In genomic region chr4:37481547-37482129, GRCh38 we compare ENCODE assay signal across 19 cellular contexts.
DNase-seq lines count a peak whose midpoint lies in the region; FAIRE-seq and TF ChIP-seq lines count a peak whose summit lies in the region.
"Had no signal": no experiment of that assay in that cellular context is flagged by ENCODE, and none has a peak within 500 bp of the region (broad histone marks: within the 10 kb centered on the region; RNA-seq: fewer than 3 reads in every experiment).

No MANE protein-coding gene starts in this region.

- H3K79me2 ChIP-seq in parathyroid adenoma = no peaks in the 10 kb centered on the region

- H3K4me3 ChIP-seq in parathyroid adenoma (ENCODE audit: low read depth, low read length) = no peak overlapping the region
- H3K4me3 ChIP-seq: BLaER1 had no signal

- no peaks in the 10 kb centered on the region for H3K27me3 ChIP-seq in parathyroid adenoma (ENCODE audit: control insufficient read depth, insufficient read depth, low read length)
- H3K27me3 ChIP-seq: BLaER1 had no signal

- TF ChIP-seq CTCF in parathyroid adenoma (IDR thresholded peaks at IDR 0.05) = no peak
- TF ChIP-seq CTCF in RWPE1 (conservative IDR thresholded peaks at IDR 0.05; ENCODE audit: low read depth) = no peak

- no peak overlapping the region for H3K9ac ChIP-seq in parathyroid adenoma
- H3K9ac ChIP-seq: BLaER1 had no signal

- H3K9me3 ChIP-seq in parathyroid adenoma (ENCODE audit: control insufficient read depth, low read length) = no peaks in the 10 kb centered on the region
- H3K9me3 ChIP-seq: BLaER1 had no signal

- no peaks in the 10 kb centered on the region for H3K36me3 ChIP-seq in parathyroid adenoma (ENCODE audit: control insufficient read depth, insufficient read depth, low read length)
- H3K36me3 ChIP-seq: BLaER1 had no signal

- H3K27ac ChIP-seq in parathyroid adenoma = peak overlapping the region; percentile 53
- H3K27ac ChIP-seq in RWPE1 = no peak overlapping the region
- H3K27ac ChIP-seq: 22Rv1, BLaER1 had no signal

- no peak overlapping the region for H2AFZ ChIP-seq in parathyroid adenoma

- POLR2A ChIA-PET in RWPE1 (lab: Yijun Ruan, JAX; ENCODE audit: low non-redundant PET) = no interaction called here

- CTCF ChIA-PET in RWPE1 (lab: Yijun Ruan, JAX) = no interaction called here

- FAIRE-seq in GM19239 (lab: Jason Lieb, UNC) = peak; percentile 28
- FAIRE-seq: GM12892 had no signal

- no peak overlapping the region for H3K4me2 ChIP-seq in parathyroid adenoma (ENCODE audit: low read length)
- H3K4me2 ChIP-seq: BLaER1 had no signal

- H3K4me1 ChIP-seq in parathyroid adenoma = peaks cover 17% of the 10 kb centered on the region
- H3K4me1 ChIP-seq: BLaER1 had no signal

- DNase-seq in SIG-M5 treated with dmso at 0.1 percent for 504 hours (lab: John Stamatoyannopoulos, UW; ENCODE audit: unreplicated experiment) = peak; percentile 19
- no peak for DNase-seq in SIG-M5 (lab: John Stamatoyannopoulos, UW)
- no peak for DNase-seq in GM19239 (ENCODE audit: insufficient read length, low spot score)
- DNase-seq in OCI-M1 (lab: John Stamatoyannopoulos, UW) = peak; percentile 11
- DNase-seq in kidney tubule cell (ENCODE audit: low spot score) = no peak
- DNase-seq in RWPE1 (ENCODE audit: low spot score) = no peak
- DNase-seq in iPS-NIHi11 (ENCODE audit: low spot score) = no peak
- DNase-seq: CD8-positive, alpha-beta memory T cell; DND-41; GDM1; HFFc6; KG1; NCI-H2029 treated with DMSO at 0.1 percent for 48 hours; NCI-H524; PC-3 had no signal

Comparison
In these comparisons a context has a peak if more than half of its experiments do, and no peak if none do; other contexts are left out.
1. DNase-seq: peak in SIG-M5 treated with dmso at 0.1 percent for 504 hours (single experiment) and OCI-M1 (single experiment); none in SIG-M5 (single experiment), GM19239 (single experiment), kidney tubule cell (single experiment), RWPE1 (single experiment) and iPS-NIHi11 (single experiment).